ENCODE assay signal across 24 cellular contexts in the genomic region with DNA sequence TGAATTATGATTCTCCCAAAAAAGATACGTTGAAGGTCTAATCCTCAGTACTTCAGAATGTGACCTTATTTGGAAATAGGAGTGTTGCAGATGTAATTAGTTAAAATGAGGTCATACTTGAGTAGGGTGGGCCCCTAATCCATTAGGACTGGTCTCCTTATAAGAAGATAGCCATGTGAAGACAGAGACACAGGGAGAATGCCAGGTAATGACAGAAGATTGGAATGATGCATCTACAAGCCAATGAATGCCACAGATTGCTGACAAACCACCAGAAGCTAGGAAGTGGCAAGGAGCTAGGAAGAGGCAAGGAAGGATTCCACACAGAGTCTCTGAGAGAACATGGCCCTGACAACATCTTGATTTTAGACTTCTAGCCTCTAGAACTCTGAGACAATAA. TPM values are rescaled to one million over a fixed set of nuclear protein-coding genes. Genes with fewer than 3 reads are reported as not detected.
DNase-seq lines count a peak whose midpoint lies in the region; ATAC-seq, FAIRE-seq and TF ChIP-seq lines count a peak whose summit lies in the region.
"Had no signal": no experiment of that assay in that cellular context is flagged by ENCODE, and none has a peak within 500 bp of the region (broad histone marks: within the 10 kb centered on the region; RNA-seq: fewer than 3 reads in every experiment).

No MANE protein-coding gene starts in this region.

- H3K4me3 Mint-ChIP-seq in H9, result no peak overlapping the region
- H3K4me3 Mint-ChIP-seq: CD4-positive, alpha-beta T cell had no signal

- H2AK5ac ChIP-seq in H9 (ENCODE audit: insufficient read length, low read length), result no peak overlapping the region
- H2AK5ac ChIP-seq in H1 (ENCODE audit: low read depth, low read length), result no peak overlapping the region

- H2AFZ ChIP-seq in H9 (ENCODE audit: low read length) (no peak overlapping the region), H1 (ENCODE audit: low read length) (no peak overlapping the region)

- H3K79me2 ChIP-seq in H9 (ENCODE audit: insufficient read depth, low read length) (no peaks in the 10 kb centered on the region), H1 (ENCODE audit: control insufficient read depth in 1 of 2, insufficient read depth in 2 of 2, low read length in 2 of 2) (no peaks in the 10 kb centered on the region)

- TF ChIP-seq POLR2A in H1 (IDR thresholded peaks at IDR 0.05; ENCODE audit: control extremely low read depth in 1 of 2, low read depth in 2 of 2, low read length in 2 of 2), result no peak

- H3K18ac ChIP-seq in H9 (ENCODE audit: insufficient read length, low read depth, low read length) (no peak overlapping the region), H1 (ENCODE audit: extremely low read depth, low read length) (no peak overlapping the region)

- no peak overlapping the region for H2BK5ac ChIP-seq in H9 (ENCODE audit: insufficient read length, low read length)
- no peak overlapping the region for H2BK5ac ChIP-seq in H1 (ENCODE audit: low read depth, low read length)

- H3K4ac ChIP-seq in H9 (ENCODE audit: low read depth, low read length) (no peak overlapping the region), H1 (replicated peaks; ENCODE audit: insufficient read length, low read depth, low read length) (no peak overlapping the region)

- H3K9me3 ChIP-seq in H9 (ENCODE audit: control insufficient read depth, low read depth, low read length), result peaks cover 13% of the 10 kb centered on the region
- H3K9me3 ChIP-seq in H1 (ENCODE audit: insufficient read depth in 2 of 2, low read depth in 1 of 2, low read length in 1 of 2), result no peaks in the 10 kb centered on the region
- H3K9me3 ChIP-seq: SK-N-SH had no signal

- TF ChIP-seq CTCF in H9 (conservative IDR thresholded peaks at IDR 0.05), result no peak
- TF ChIP-seq CTCF in H1 (IDR thresholded peaks at IDR 0.05; ENCODE audit: control extremely low read depth in 1 of 3, insufficient read depth in 1 of 3, low read depth in 1 of 3, low read length in 3 of 3), result no peak

- H2BK12ac ChIP-seq in H9 (ENCODE audit: insufficient read length, low read depth, low read length) (no peak overlapping the region), H1 (ENCODE audit: low read depth, low read length) (no peak overlapping the region)

- H4K91ac ChIP-seq in H9 (ENCODE audit: insufficient read length, low read depth, low read length), result no peak overlapping the region
- H4K91ac ChIP-seq in H1 (replicated peaks; ENCODE audit: insufficient read length, low read length), result no peak overlapping the region

- H3K27ac ChIP-seq in H9 (ENCODE audit: insufficient read length, low read depth, low read length), result no peak overlapping the region
- H3K27ac ChIP-seq in H1 (ENCODE audit: low read depth, low read length), result no peak overlapping the region
- H3K27ac ChIP-seq: BLaER1 treated with 17β-estradiol and CSF1 and Interleukin-3, amounts not matched to agents 10 nM and 100 nM had no signal

- TF ChIP-seq RAD21 in H1 (IDR thresholded peaks at IDR 0.05 in 1 of 2, conservative IDR thresholded peaks at IDR 0.05 in 1 of 2; ENCODE audit: low read depth in 2 of 2, low read length in 2 of 2), result no peak

- H3K14ac ChIP-seq in H9 (ENCODE audit: insufficient read depth, low read length), result no peak overlapping the region
- no peak overlapping the region for H3K14ac ChIP-seq in H1 (ENCODE audit: insufficient read length)

- no peak for FAIRE-seq in H1 (lab: Jason Lieb, UNC)
- FAIRE-seq: GM12891 had no signal

- H3K27me3 ChIP-seq in H9 (ENCODE audit: insufficient read depth, low read length) (no peaks in the 10 kb centered on the region; the same call in 1 of the 2 replicates), H1 (replicated peaks in 1 of 4; ENCODE audit: control insufficient read depth in 3 of 4, extremely low read depth in 1 of 4, insufficient read depth in 3 of 4, low read length in 3 of 4) (peaks cover 3 to 8% (median 6%) of the 10 kb centered on the region in 4 experiments)
- H3K27me3 ChIP-seq: BLaER1 treated with 17β-estradiol and CSF1 and Interleukin-3, amounts not matched to agents 10 nM and 100 nM had no signal

- H3K23me2 ChIP-seq in H9 (ENCODE audit: insufficient read length, low read depth, low read length, poor library complexity, severe bottlenecking) (no peaks in the 10 kb centered on the region), H1 (ENCODE audit: low read depth, low read length) (no peaks in the 10 kb centered on the region)

- H3K4me3 ChIP-seq in H1 (ENCODE audit: extremely low read depth in 1 of 4, insufficient read depth in 2 of 4, low read depth in 3 of 4, low read length in 4 of 4), result no peak overlapping the region
- H3K4me3 ChIP-seq: BLaER1 treated with 17β-estradiol and CSF1 and Interleukin-3, amounts not matched to agents 10 nM and 100 nM had no signal

- no peak overlapping the region for H3K27ac Mint-ChIP-seq in H9
- H3K27ac Mint-ChIP-seq: CD4-positive, alpha-beta T cell had no signal

- H3K4me2 ChIP-seq in H9 (ENCODE audit: insufficient read depth, insufficient read length, low read length) (no peak overlapping the region), H1 (ENCODE audit: insufficient read depth in 1 of 2, low read depth in 2 of 2, low read length in 2 of 2) (no peak overlapping the region)
- H3K4me2 ChIP-seq: BLaER1 treated with 17β-estradiol and CSF1 and Interleukin-3, amounts not matched to agents 10 nM and 100 nM; SK-N-SH had no signal

- H3K4me1 ChIP-seq in H9 (ENCODE audit: insufficient read depth, low read length) (no peaks in the 10 kb centered on the region), H1 (replicated peaks in 1 of 4; ENCODE audit: control insufficient read depth in 3 of 4, insufficient read depth in 4 of 4, low read length in 3 of 4) (no peaks in the 10 kb centered on the region)
- H3K4me1 ChIP-seq: BLaER1 treated with 17β-estradiol and CSF1 and Interleukin-3, amounts not matched to agents 10 nM and 100 nM had no signal

- no peaks in the 10 kb centered on the region for H3K4me1 Mint-ChIP-seq in H9

- ATAC-seq in left ventricle myocardium superior, result no peak
- ATAC-seq in HG03039 (IDR thresholded peaks at IDR 0.05; ENCODE audit: unreplicated experiment), result no peak
- ATAC-seq: PC-3 had no signal

- H2BK15ac ChIP-seq in H9 (ENCODE audit: low read depth, low read length) (no peak overlapping the region), H1 (ENCODE audit: low read length) (no peak overlapping the region)

- H3K27me3 Mint-ChIP-seq in H9 (ENCODE audit: low read depth), result peaks cover 64% of the 10 kb centered on the region
- H3K27me3 Mint-ChIP-seq: CD4-positive, alpha-beta T cell had no signal

- H4K5ac ChIP-seq in H9 (ENCODE audit: insufficient read length, low read depth, low read length) (no peak overlapping the region), H1 (ENCODE audit: insufficient read length, low read depth, low read length) (no peak overlapping the region)

- H3K9ac ChIP-seq in H9 (ENCODE audit: extremely low read depth, insufficient read length, low read length) (peak overlapping the region; percentile 14), H1 (replicated peaks in 1 of 4; ENCODE audit: extremely low read depth in 1 of 4, low read depth in 3 of 4, low read length in 3 of 4) (no peak overlapping the region)
- H3K9ac ChIP-seq: BLaER1 treated with 17β-estradiol and CSF1 and Interleukin-3, amounts not matched to agents 10 nM and 100 nM; SK-N-SH had no signal

- intact Hi-C loops in left ventricle myocardium superior (cut with micrococcal nuclease), result no loop called here

- H4K8ac ChIP-seq in H9 (replicated peaks; ENCODE audit: insufficient read length, low read depth, low read length) (no peak overlapping the region), H1 (ENCODE audit: extremely low read depth, insufficient read depth, low read length) (no peak overlapping the region)

- H2BK20ac ChIP-seq in H9 (ENCODE audit: low read depth, low read length, poor library complexity, severe bottlenecking) (no peak overlapping the region), H1 (ENCODE audit: low read length) (no peak overlapping the region)

- H3K36me3 ChIP-seq in H1 (ENCODE audit: control insufficient read depth in 2 of 4, insufficient read depth in 4 of 4, low read length in 3 of 4), result no peaks in the 10 kb centered on the region
- H3K36me3 ChIP-seq: BLaER1 treated with 17β-estradiol and CSF1 and Interleukin-3, amounts not matched to agents 10 nM and 100 nM had no signal

- H2BK120ac ChIP-seq in H9 (ENCODE audit: low read depth, low read length, poor library complexity, severe bottlenecking), result no peak overlapping the region
- no peak overlapping the region for H2BK120ac ChIP-seq in H1 (replicated peaks; ENCODE audit: low read depth, low read length)

- H3K79me1 ChIP-seq in H9 (ENCODE audit: insufficient read depth, low read depth, low read length, poor library complexity, severe bottlenecking) (no peaks in the 10 kb centered on the region), H1 (ENCODE audit: low read depth, low read length) (no peaks in the 10 kb centered on the region)

- POLR2A ChIA-PET in H1 (lab: Charles Lee; ENCODE audit: partially characterized antibody), result no interaction called here

- CTCF ChIA-PET in H1 (lab: Charles Lee; ENCODE audit: partially characterized antibody), result no interaction called here

- H3K56ac ChIP-seq in H9 (ENCODE audit: insufficient read length, low read depth, low read length) (no peak overlapping the region), H1 (replicated peaks; ENCODE audit: insufficient read length, low read depth, low read length) (no peak overlapping the region)

- no peak overlapping the region for H3K23ac ChIP-seq in H9 (ENCODE audit: insufficient read length, low read depth, low read length)
- no peak overlapping the region for H3K23ac ChIP-seq in H1 (ENCODE audit: insufficient read length)

- peaks cover 61 to 62% of the 10 kb centered on the region in 2 experiments for H3K9me3 Mint-ChIP-seq in H9
- H3K9me3 Mint-ChIP-seq: CD4-positive, alpha-beta T cell had no signal

- no peaks in the 10 kb centered on the region for H4K20me1 ChIP-seq in H9 (ENCODE audit: control insufficient read depth, insufficient read depth, insufficient read length)
- H4K20me1 ChIP-seq in H1 (replicated peaks in 1 of 2; ENCODE audit: control insufficient read depth in 1 of 2, insufficient read depth in 2 of 2, low read length in 2 of 2), result no peaks in the 10 kb centered on the region
- H4K20me1 ChIP-seq: BLaER1 treated with 17β-estradiol and CSF1 and Interleukin-3, amounts not matched to agents 10 nM and 100 nM had no signal

- H3T11ph ChIP-seq in H9 (ENCODE audit: low read length), result no peak overlapping the region

- no CpG with 5 or more reads among the region's 1 CpG for WGBS in H9 (ENCODE audit: extremely low coverage, insufficient read length, low lambda C conversion rate)
- 86% methylated on average over 1 of the region's 1 CpG; no CpG with 5 or more reads in 1 of the 2 experiments for WGBS in H1 (ENCODE audit: extremely low coverage in 1 of 2, insufficient coverage in 1 of 2, insufficient read length in 1 of 2, insufficient replicate concordance in 2 of 2, low coverage in 1 of 2, low lambda C conversion rate in 2 of 2, missing lambda C conversion rate in 1 of 2), 2 experiments

- DNase-seq in AG20443 (ENCODE audit: low spot score) (peak; percentile 6), H9 (no peak), H1 (ENCODE audit: low read depth in 1 of 2, low spot score in 2 of 2) (no peak), myocyte (ENCODE audit: low read depth) (peak; percentile 27), left ventricle myocardium superior (no peak), HuH-7 (ENCODE audit: low spot score) (no peak)
- DNase-seq: AML-193; CD4-positive, alpha-beta T cell; COR-L47; DMS53; GDM1; Karpas-422; NCI-H1092; NCI-H1417 treated with DMSO at 0.1 percent for 48 hours; NCI-H1694 treated with DMSO at 0.1 percent for 48 hours; NCI-H2081 treated with DMSO at 0.1 percent for 48 hours; NCI-H2171 treated with DMSO at 0.1 percent for 48 hours; NCI-H345; NCI-H510A treated with DMSO at 0.1 percent for 48 hours; PC-3; SK-N-SH had no signal

- TF ChIP-seq EP300 in H1 (IDR thresholded peaks at IDR 0.05; ENCODE audit: borderline replicate concordance in 1 of 2, low read depth in 2 of 2, low read length in 2 of 2), result no peak

- no peaks in the 10 kb centered on the region; a peak in 2 of 7 replicates for H3K36me3 Mint-ChIP-seq in H9 (ENCODE audit: insufficient read depth in 1 of 3, low read depth in 3 of 3)

RNA-seq across cellular contexts. Expression of gene RPS6KA3, which starts 7.4 kb away (rescaled TPM):
- total RNA-seq in H9 (2021) (9.2 and 9.8 TPM in 2 replicates), myocyte (33.0 and 39.9 TPM in 2 replicates), left ventricle myocardium superior (35.6 TPM)
- total RNA-seq in H1 (2021; fragmentation: NEBNext Ultra II Directional; extraction: Animal tissue kit (Norgen Biotek cat#: 25700)), result 11.3 and 13.0 TPM in 2 replicates
- 3.1 and 7.1 TPM in 2 replicates for polyA plus RNA-seq in H1 (2011; rRNA removed)
- 5.8 TPM for polyA plus RNA-seq in H1 (2011; cell fraction: cytosol; rRNA removed)
- 4.0 TPM for polyA plus RNA-seq in H1 (2011; cell fraction: nucleus; rRNA removed)
- 7.0 to 10.0 TPM (median 7.7 TPM) in 4 replicates for polyA plus RNA-seq in H1 (2012, experiment 1 of 2)
- 0.64 TPM for polyA plus RNA-seq in H1 (2012, experiment 2 of 2)
- 4.3 TPM for polyA plus RNA-seq in H1 (2013, experiment 1 of 2)
- polyA plus RNA-seq in H1 (2013, experiment 2 of 2), result 4.2 TPM
- polyA minus RNA-seq in H1 (2011; rRNA and poly(A)+ RNA removed), result 12.9 and 27.9 TPM in 2 replicates
- polyA minus RNA-seq in H1 (2011; cell fraction: cytosol; rRNA and poly(A)+ RNA removed), result 11.2 TPM
- 6.7 TPM for polyA minus RNA-seq in H1 (2011; cell fraction: nucleus; rRNA and poly(A)+ RNA removed)
- 12.2 TPM for polyA plus RNA-seq in myocyte (2012)

Comparison
In these comparisons a context has a peak if more than half of its experiments do, and no peak if none do; other contexts are left out.
1. DNase-seq: peak in AG20443 (single experiment) and myocyte (single experiment); none in H9 (single experiment), H1 (0 of 2), left ventricle myocardium superior (single experiment) and HuH-7 (single experiment).